In genomic region chr14:104738375-104739019, GRCh38 we compare ENCODE assay signal across 23 cellular contexts.
"Had no signal": no experiment of that assay in that cellular context is flagged by ENCODE, and none has a peak within 500 bp of the region (broad histone marks: within the 10 kb centered on the region; RNA-seq: fewer than 3 reads in every experiment).

No MANE protein-coding gene starts in this region.

- H3K4me1 ChIP-seq: pancreas had no signal

- H3K9me3 Mint-ChIP-seq: effector memory CD8-positive, alpha-beta T cell; naive thymus-derived CD4-positive, alpha-beta T cell; nephron; stimulated activated memory B cell treated with anti-CD40 and anti-IgM and Interleukin-4, amounts not matched to agents 10 μg/mL and 1 μg/mL and 100 μg/mL, for 72 hours; stimulated activated naive CD8-positive, alpha-beta T cell treated with anti-CD3 and anti-CD28 coated beads, Interleukin-15, amount 100 ng/mL, for 72 hours had no signal

- DNase-seq: caudate nucleus; cerebellar nuclear complex; cortex of kidney; effector memory CD8-positive, alpha-beta T cell; erythroblast; esophagus squamous epithelium; foreskin melanocyte; mesendoderm; midbrain; naive thymus-derived CD4-positive, alpha-beta T cell; occipital lobe; sigmoid colon; spleen; stimulated activated CD4-positive, alpha-beta T cell treated with anti-CD3 and anti-CD28 coated beads, Interleukin-4, amount 100 ng/mL, for 4 hours; stimulated activated naive CD8-positive, alpha-beta T cell treated with anti-CD3 and anti-CD28 coated beads, Interleukin-15, amount 100 ng/mL, for 72 hours; thyroid gland had no signal

- H3K4me1 Mint-ChIP-seq: nephron; stimulated activated naive CD8-positive, alpha-beta T cell treated with anti-CD3 and anti-CD28 coated beads, Interleukin-15, amount 100 ng/mL, for 72 hours had no signal

- H3K27ac ChIP-seq: esophagus squamous epithelium, pancreas, sigmoid colon, skin epidermis, spleen, suprapubic skin, thyroid gland, upper lobe of left lung had no signal

- H3K4me3 Mint-ChIP-seq: effector memory CD8-positive, alpha-beta T cell; naive thymus-derived CD4-positive, alpha-beta T cell; nephron; stimulated activated memory B cell treated with anti-CD40 and anti-IgM and Interleukin-4, amounts not matched to agents 10 μg/mL and 1 μg/mL and 100 μg/mL, for 72 hours; stimulated activated naive CD8-positive, alpha-beta T cell treated with anti-CD3 and anti-CD28 coated beads, Interleukin-15, amount 100 ng/mL, for 72 hours had no signal

- H3K36me3 Mint-ChIP-seq: stimulated activated memory B cell treated with anti-CD40 and anti-IgM and Interleukin-4, amounts not matched to agents 10 μg/mL and 1 μg/mL and 100 μg/mL, for 72 hours had no signal

- H3K27me3 ChIP-seq: esophagus squamous epithelium, pancreas, sigmoid colon, spleen, suprapubic skin, thyroid gland, upper lobe of left lung had no signal

- H3K4me3 ChIP-seq: esophagus squamous epithelium, pancreas, sigmoid colon, skin epidermis, spleen, suprapubic skin, thyroid gland, upper lobe of left lung had no signal

- H3K36me3 ChIP-seq: pancreas, sigmoid colon, spleen, suprapubic skin, thyroid gland had no signal

- H3K27ac Mint-ChIP-seq: nephron; stimulated activated memory B cell treated with anti-CD40 and anti-IgM and Interleukin-4, amounts not matched to agents 10 μg/mL and 1 μg/mL and 100 μg/mL, for 72 hours; stimulated activated naive CD8-positive, alpha-beta T cell treated with anti-CD3 and anti-CD28 coated beads, Interleukin-15, amount 100 ng/mL, for 72 hours had no signal

- H3K27me3 Mint-ChIP-seq: naive thymus-derived CD4-positive, alpha-beta T cell; stimulated activated naive CD8-positive, alpha-beta T cell treated with anti-CD3 and anti-CD28 coated beads, Interleukin-15, amount 100 ng/mL, for 72 hours had no signal

- H3K9me3 ChIP-seq: esophagus squamous epithelium, pancreas, sigmoid colon, spleen, suprapubic skin, thyroid gland, upper lobe of left lung had no signal

- ATAC-seq: effector memory CD8-positive, alpha-beta T cell; left lobe of liver; naive thymus-derived CD4-positive, alpha-beta T cell; pancreas; stimulated activated memory B cell treated with anti-CD40 and anti-IgM and Interleukin-4, amounts not matched to agents 10 μg/mL and 1 μg/mL and 100 μg/mL, for 72 hours; stimulated activated naive CD8-positive, alpha-beta T cell treated with anti-CD3 and anti-CD28 coated beads, Interleukin-15, amount 100 ng/mL, for 72 hours had no signal
